ENCODE assay signal across 13 cellular contexts in the genomic region with DNA sequence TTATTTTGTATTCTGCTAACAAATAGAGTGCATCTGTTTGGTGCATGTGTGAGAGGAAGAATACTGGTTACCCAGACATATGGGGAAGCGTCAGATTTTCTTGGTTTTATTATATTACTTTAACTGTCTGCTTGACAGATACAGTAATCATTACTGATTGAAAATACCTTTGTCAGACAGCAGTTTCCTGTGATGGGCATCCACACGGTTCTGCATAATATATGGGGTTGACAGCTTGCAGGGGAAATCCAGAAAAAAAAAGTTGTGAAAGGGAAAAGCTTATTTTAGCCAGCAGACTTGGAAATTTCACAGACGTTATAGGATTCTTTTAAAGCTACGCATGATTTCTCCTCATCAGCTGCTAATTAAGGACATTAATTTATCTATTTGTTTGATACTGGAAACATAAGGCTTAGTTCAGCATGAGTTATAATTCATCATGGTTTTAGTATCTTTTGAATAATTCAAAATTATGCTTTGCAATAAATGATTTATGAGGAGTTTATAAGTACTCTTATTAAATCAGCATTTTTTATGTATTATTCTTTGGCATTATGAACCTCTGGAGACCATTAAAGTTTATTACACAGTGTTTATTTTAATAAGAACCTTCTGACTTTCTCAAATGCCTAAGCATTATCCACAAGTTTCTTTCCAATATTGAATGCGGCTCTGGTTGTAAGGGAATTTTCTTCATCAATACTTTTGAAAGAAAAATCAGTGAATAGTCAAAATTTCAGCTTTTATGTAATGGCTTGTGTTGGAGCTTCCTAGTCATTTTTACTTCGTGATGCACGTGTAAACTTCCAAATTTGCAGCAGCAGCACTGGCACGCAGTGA.
DNase-seq lines count a peak whose midpoint lies in the region; TF ChIP-seq lines count a peak whose summit lies in the region.
"Had no signal": no experiment of that assay in that cellular context is flagged by ENCODE, and none has a peak within 500 bp of the region (broad histone marks: within the 10 kb centered on the region; RNA-seq: fewer than 3 reads in every experiment).

No MANE protein-coding gene starts in this region.

- in situ Hi-C loops in mammary epithelial cell (cut with MboI; ENCODE audit: low sequenced_read_pairs in 2 of 2), result no loop called here

- H3K79me2 ChIP-seq in SK-N-SH (ENCODE audit: insufficient read depth) (no peaks in the 10 kb centered on the region), mammary epithelial cell (ENCODE audit: insufficient read depth, low read length) (no peaks in the 10 kb centered on the region)

- H3K4me3 ChIP-seq in SK-N-SH (ENCODE audit: low read depth in 2 of 2, low read length in 1 of 2) (no peak overlapping the region), mammary epithelial cell (replicated peaks in 1 of 3; ENCODE audit: insufficient read depth in 1 of 3, low read depth in 2 of 3, low read length in 3 of 3) (no peak overlapping the region)

- CTCF ChIA-PET in SK-N-SH (lab: Yijun Ruan, JAX), result no interaction called here
- CTCF ChIA-PET in mammary epithelial cell (lab: Charles Lee; ENCODE audit: low non-redundant PET), result no interaction called here

- TF ChIP-seq EP300 in SK-N-SH (IDR thresholded peaks at IDR 0.05; ENCODE audit: borderline replicate concordance in 1 of 2, low read depth in 1 of 2, low read length in 1 of 2), result peak in 1 of 2 experiments; percentile 25; a peak in 1 of 4 replicates

- H3K27me3 ChIP-seq in SK-N-SH (ENCODE audit: insufficient read depth) (no peaks in the 10 kb centered on the region), mammary epithelial cell (ENCODE audit: insufficient read depth, low read length) (no peaks in the 10 kb centered on the region)

- BruUV-seq in mammary epithelial cell (replicated peaks; lab: Mats Ljungman, UMichigan), result no TSS peak

- intact Hi-C loops in mammary epithelial cell (cut with micrococcal nuclease), result no loop called here

- 35% methylated on average over 8 of the region's 8 CpGs for WGBS in SK-N-SH (ENCODE audit: low lambda C conversion rate)
- WGBS in mammary epithelial cell (ENCODE audit: low coverage, missing lambda C conversion rate), result 93% methylated on average over 8 of the region's 8 CpGs

- peak overlapping the region in 1 of 2 experiments; percentile 58; a peak in 1 of 4 replicates for H3K27ac ChIP-seq in SK-N-SH (ENCODE audit: low read depth in 2 of 2, low read length in 1 of 2)
- no peak overlapping the region for H3K27ac ChIP-seq in mammary epithelial cell (ENCODE audit: insufficient read depth, low read depth, low read length)

- TF ChIP-seq CTCF in SK-N-SH (IDR thresholded peaks at IDR 0.05) (no peak), mammary epithelial cell (conservative IDR thresholded peaks at IDR 0.05 in 1 of 2, IDR thresholded peaks at IDR 0.05 in 1 of 2; ENCODE audit: extremely low read depth in 1 of 2, insufficient read depth in 1 of 2, low read depth in 1 of 2, low read length in 2 of 2) (no peak)

- H3K9me3 ChIP-seq in SK-N-SH (no peaks in the 10 kb centered on the region), mammary epithelial cell (replicated peaks; ENCODE audit: insufficient read depth, low read length) (no peaks in the 10 kb centered on the region)

- H3K4me1 ChIP-seq in SK-N-SH (ENCODE audit: control insufficient read depth in 1 of 2, insufficient read depth in 2 of 2, low read depth in 1 of 2, low read length in 1 of 2), result peaks cover 0 to 2% of the 10 kb centered on the region in 2 experiments; a peak in 2 of 4 replicates
- peaks cover 10% of the 10 kb centered on the region for H3K4me1 ChIP-seq in mammary epithelial cell (ENCODE audit: insufficient read depth, low read length)
- H3K4me1 ChIP-seq: Caco-2 had no signal

- dilution Hi-C loops in mammary epithelial cell (cut with HindIII; ENCODE audit: low sequenced_read_pairs), result no loop called here

- peaks cover 0 to 3% of the 10 kb centered on the region in 2 experiments for H3K36me3 ChIP-seq in SK-N-SH (replicated peaks in 1 of 2; ENCODE audit: control insufficient read depth in 1 of 2, insufficient read depth in 2 of 2, low read length in 1 of 2)
- H3K36me3 ChIP-seq in mammary epithelial cell (ENCODE audit: insufficient read depth, low read length), result no peaks in the 10 kb centered on the region

- POLR2A ChIA-PET in SK-N-SH (lab: Yijun Ruan, JAX), result no interaction called here

- no peaks in the 10 kb centered on the region for H3F3A ChIP-seq in SK-N-SH (replicated peaks; ENCODE audit: insufficient read depth)

- H3K9ac ChIP-seq in SK-N-SH, result no peak overlapping the region
- H3K9ac ChIP-seq in mammary epithelial cell (ENCODE audit: insufficient read depth, low read length), result no peak overlapping the region

- H3K9me2 ChIP-seq in SK-N-SH, result no peaks in the 10 kb centered on the region

- H4K20me1 ChIP-seq in SK-N-SH (ENCODE audit: insufficient read depth) (no peaks in the 10 kb centered on the region), mammary epithelial cell (ENCODE audit: insufficient read depth, low read length) (no peaks in the 10 kb centered on the region)

- no peak for TF ChIP-seq RAD21 in SK-N-SH (IDR thresholded peaks at IDR 0.05; ENCODE audit: low read length)

- H3K4me2 ChIP-seq in SK-N-SH, result no peak overlapping the region
- H3K4me2 ChIP-seq in mammary epithelial cell (ENCODE audit: insufficient read depth, low read depth, low read length), result no peak overlapping the region

- DNase-seq in GM03348 (ENCODE audit: low spot score) (peak; percentile 14), SK-N-SH (no peak), left kidney (ENCODE audit: low read depth, low spot score) (peak; percentile 8), putamen (ENCODE audit: low spot score) (peak; percentile 35), hepatic stellate cell (ENCODE audit: low spot score) (no peak), mammary epithelial cell (no peak), amygdala (lab: John Stamatoyannopoulos, UW) (no peak)
- DNase-seq: Caco-2; CD8-positive, alpha-beta T cell; DND-41; GF-D8; GOT3; H9 had no signal

- H2AFZ ChIP-seq in SK-N-SH (ENCODE audit: low read depth) (no peak overlapping the region), mammary epithelial cell (ENCODE audit: low read depth, low read length) (no peak overlapping the region)

TF ChIP-seq in SK-N-SH, 30 proteins besides CTCF, POLR2A, EP300 and RAD21:
- TF ChIP-seq, protein P1, sequence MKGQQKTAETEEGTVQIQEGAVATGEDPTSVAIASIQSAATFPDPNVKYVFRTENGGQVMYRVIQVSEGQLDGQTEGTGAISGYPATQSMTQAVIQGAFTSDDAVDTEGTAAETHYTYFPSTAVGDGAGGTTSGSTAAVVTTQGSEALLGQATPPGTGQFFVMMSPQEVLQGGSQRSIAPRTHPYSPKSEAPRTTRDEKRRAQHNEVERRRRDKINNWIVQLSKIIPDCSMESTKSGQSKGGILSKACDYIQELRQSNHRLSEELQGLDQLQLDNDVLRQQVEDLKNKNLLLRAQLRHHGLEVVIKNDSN (IDR thresholded peaks at IDR 0.05; ENCODE audit: borderline replicate concordance, low read depth), result no peak
- TF ChIP-seq SIN3A (IDR thresholded peaks at IDR 0.05; ENCODE audit: borderline replicate concordance, low read depth, low read length), result no peak
- TF ChIP-seq TCF12 (IDR thresholded peaks at IDR 0.05), result peak; percentile 53
- TF ChIP-seq, protein P2, sequence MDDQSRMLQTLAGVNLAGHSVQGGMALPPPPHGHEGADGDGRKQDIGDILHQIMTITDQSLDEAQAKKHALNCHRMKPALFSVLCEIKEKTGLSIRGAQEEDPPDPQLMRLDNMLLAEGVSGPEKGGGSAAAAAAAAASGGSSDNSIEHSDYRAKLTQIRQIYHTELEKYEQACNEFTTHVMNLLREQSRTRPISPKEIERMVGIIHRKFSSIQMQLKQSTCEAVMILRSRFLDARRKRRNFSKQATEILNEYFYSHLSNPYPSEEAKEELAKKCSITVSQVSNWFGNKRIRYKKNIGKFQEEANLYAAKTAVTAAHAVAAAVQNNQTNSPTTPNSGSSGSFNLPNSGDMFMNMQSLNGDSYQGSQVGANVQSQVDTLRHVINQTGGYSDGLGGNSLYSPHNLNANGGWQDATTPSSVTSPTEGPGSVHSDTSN (IDR thresholded peaks at IDR 0.05), result peak; percentile 77
TF ChIP-seq in SK-N-SH: peak in this region for 2.

Comparison
In these comparisons a context has a peak if more than half of its experiments do, and no peak if none do; other contexts are left out.
1. DNase-seq: peak in GM03348 (single experiment), left kidney (single experiment) and putamen (single experiment); none in SK-N-SH (single experiment), hepatic stellate cell (single experiment), mammary epithelial cell (single experiment) and amygdala (0 of 56).